ENCODE assay signal across 23 cellular contexts in genomic region chr19:8922591-8922990, GRCh38.
DNase-seq lines count a peak whose midpoint lies in the region; ATAC-seq and TF ChIP-seq lines count a peak whose summit lies in the region.
"Had no signal": no experiment of that assay in that cellular context is flagged by ENCODE, and none has a peak within 500 bp of the region (broad histone marks: within the 10 kb centered on the region; RNA-seq: fewer than 3 reads in every experiment).

No MANE protein-coding gene starts in this region.

- H3K79me2 ChIP-seq in osteoblast (ENCODE audit: insufficient read depth, low read length): no peaks in the 10 kb centered on the region

- H3K4me1 Mint-ChIP-seq in endodermal cell: no peaks in the 10 kb centered on the region

- H3K36me3 ChIP-seq in ES-I3 (ENCODE audit: insufficient read depth, low read length) (no peaks in the 10 kb centered on the region), endodermal cell (ENCODE audit: control insufficient read depth, insufficient read depth, low read length) (no peaks in the 10 kb centered on the region), osteoblast (ENCODE audit: insufficient read depth, low read length) (no peaks in the 10 kb centered on the region)
- H3K36me3 ChIP-seq: MG63 had no signal

- POLR2A ChIA-PET in GM10248 (lab: Yijun Ruan, JAX): no interaction called here

- peaks cover 7% of the 10 kb centered on the region; the same call in 1 of the 2 replicates for H3K4me1 ChIP-seq in ES-I3 (ENCODE audit: insufficient read depth, low read length)
- no peaks in the 10 kb centered on the region for H3K4me1 ChIP-seq in endodermal cell (ENCODE audit: control insufficient read depth, insufficient read depth, low read length)
- no peaks in the 10 kb centered on the region for H3K4me1 ChIP-seq in osteoblast (ENCODE audit: insufficient read depth, low read length)

- WGBS in endodermal cell (ENCODE audit: insufficient coverage in 1 of 2, insufficient read length in 1 of 2), 2 experiments: 55 to 67% methylated on average over 5 to 11 of the region's 11 CpGs

- CTCF ChIA-PET in GM10248 (lab: Yijun Ruan, JAX): no interaction called here

- peak; percentile 35 for DNase-seq in Jurkat, Clone E6-1 (ENCODE audit: low read depth, low spot score)
- peak; percentile 88 for DNase-seq in endodermal cell
- DNase-seq in osteoblast (ENCODE audit: insufficient read length, low spot score, missing footprints): peak; percentile 36
- no peak for DNase-seq in GM10248 (ENCODE audit: extremely low spot score)
- DNase-seq in activated CD4-positive, alpha-beta T cell treated with anti-CD3 and anti-CD28 coated beads for 48 hours: no peak
- DNase-seq: DMS79, HFFc6, Karpas-422, MG63, NCI-H1092 treated with DMSO at 0.1 percent for 48 hours, NCI-H146, NCI-H2029 treated with DMSO at 0.1 percent for 48 hours, NCI-H2171 treated with DMSO at 0.1 percent for 48 hours, NCI-H446, NCI-H526 treated with DMSO at 0.1 percent for 48 hours, SIG-M5, T-helper 1 cell had no signal

- no peak overlapping the region for H3K4me3 Mint-ChIP-seq in endodermal cell
- H3K4me3 Mint-ChIP-seq: HFFc6 had no signal

- H3K9me3 ChIP-seq in ES-I3 (ENCODE audit: control insufficient read depth, insufficient read depth, low read length) (no peaks in the 10 kb centered on the region), endodermal cell (ENCODE audit: control insufficient read depth, low read length) (peaks cover 45% of the 10 kb centered on the region), osteoblast (ENCODE audit: low read depth, low read length) (no peaks in the 10 kb centered on the region)
- H3K9me3 ChIP-seq: MG63 had no signal

- H3K27ac Mint-ChIP-seq in endodermal cell: no peak overlapping the region
- H3K27ac Mint-ChIP-seq: HFFc6 had no signal

- no peak overlapping the region for H2AFZ ChIP-seq in osteoblast (ENCODE audit: low read length)
- H2AFZ ChIP-seq: PC-9 had no signal

- H3K9ac ChIP-seq in ES-I3 (ENCODE audit: low read depth, low read length) (peak overlapping the region; percentile 37; the same call in 1 of the 2 replicates), endodermal cell (ENCODE audit: extremely low read depth, low read length, poor library complexity, severe bottlenecking) (no peak overlapping the region)

- no peaks in the 10 kb centered on the region for H3K27me3 Mint-ChIP-seq in endodermal cell (ENCODE audit: insufficient read depth)

- H3K9me3 Mint-ChIP-seq in endodermal cell: peaks cover 56% of the 10 kb centered on the region

- no peaks in the 10 kb centered on the region for H3K27me3 ChIP-seq in endodermal cell (ENCODE audit: control insufficient read depth, insufficient read depth, low read length, poor library complexity, severe bottlenecking)
- no peaks in the 10 kb centered on the region for H3K27me3 ChIP-seq in osteoblast (ENCODE audit: insufficient read depth, low read length)
- H3K27me3 ChIP-seq: MG63 had no signal

- no peak overlapping the region for H3K4me2 ChIP-seq in osteoblast (ENCODE audit: insufficient read depth, low read length)
- H3K4me2 ChIP-seq: PC-9 had no signal

- H3K36me3 Mint-ChIP-seq in endodermal cell (ENCODE audit: low read depth): peaks cover 3% of the 10 kb centered on the region

- H3K27ac ChIP-seq in endodermal cell (ENCODE audit: low read depth, low read length) (no peak overlapping the region), osteoblast (ENCODE audit: low read depth, low read length) (no peak overlapping the region)
- H3K27ac ChIP-seq: C4-2B, PC-9, RWPE1 had no signal

- no peaks in the 10 kb centered on the region for H4K20me1 ChIP-seq in osteoblast (ENCODE audit: insufficient read depth, low read length)

- H3K4me3 ChIP-seq in Jurkat, Clone E6-1 (ENCODE audit: low read length): no peak overlapping the region
- no peak overlapping the region for H3K4me3 ChIP-seq in endodermal cell (ENCODE audit: low read length)
- H3K4me3 ChIP-seq in osteoblast (ENCODE audit: insufficient read depth, low read length): no peak overlapping the region
- H3K4me3 ChIP-seq: MG63, PC-9 had no signal

- TF ChIP-seq CTCF in endodermal cell (conservative IDR thresholded peaks at IDR 0.05) (no peak), osteoblast (IDR thresholded peaks at IDR 0.05; ENCODE audit: extremely low read depth, low read depth, low read length) (no peak), GM10248 (IDR thresholded peaks at IDR 0.05; ENCODE audit: control extremely low read depth, extremely low read depth, low read depth, missing control alignments) (no peak)

- no peak for ATAC-seq in HG03354 (IDR thresholded peaks at IDR 0.05; ENCODE audit: poor library complexity, severe bottlenecking, unreplicated experiment)
- ATAC-seq: HepG2 had no signal

Comparison
In these comparisons a context has a peak if more than half of its experiments do, and no peak if none do; other contexts are left out.
1. DNase-seq: peak in Jurkat, Clone E6-1 (single experiment), endodermal cell (single experiment) and osteoblast (single experiment); none in GM10248 (single experiment) and activated CD4-positive, alpha-beta T cell treated with anti-CD3 and anti-CD28 coated beads for 48 hours (single experiment).